ENCODE assay signal across 8 cellular contexts in genomic region chr9:101028346-101029299, GRCh38. TPM values are rescaled to one million over a fixed set of nuclear protein-coding genes. Genes with fewer than 3 reads are reported as not detected.
A peak's percentile ranks its signal among the peaks of the same experiment; 100 is the strongest.
DNase-seq lines count a peak whose midpoint lies in the region; ATAC-seq and TF ChIP-seq lines count a peak whose summit lies in the region.

TSS of gene PLPPR1 (plus strand) at chr9:101028727.

- H3K27ac ChIP-seq in RWPE1: no peak within 1 kb of the TSS
- no peak within 1 kb of the TSS for H3K27ac ChIP-seq in esophagus squamous epithelium
- H3K27ac ChIP-seq in muscle layer of colon (ENCODE audit: low read depth, low read length): no peak within 1 kb of the TSS

- peaks cover 0 to 20% (median 5%) of the 10 kb centered on the region in 3 donors for H3K4me1 ChIP-seq in esophagus squamous epithelium
- H3K4me1 ChIP-seq in muscle layer of colon (ENCODE audit: insufficient read depth, low read length): no peaks in the 10 kb centered on the region

- no peak for TF ChIP-seq POLR2A in esophagus squamous epithelium (IDR thresholded peaks at IDR 0.05)

- no peak within 1 kb of the TSS for H3K9ac ChIP-seq in muscle layer of colon (ENCODE audit: low read length)

- H3K27me3 ChIP-seq in esophagus squamous epithelium (peaks cover 4 to 65% (median 7%) of the 10 kb centered on the region in 4 donors), muscle layer of colon (ENCODE audit: control insufficient read depth in 1 of 2, insufficient read depth in 2 of 2, low read length in 2 of 2) (peaks cover 6 to 26% of the 10 kb centered on the region in 2 donors)

- TF ChIP-seq CTCF in RWPE1 (conservative IDR thresholded peaks at IDR 0.05; ENCODE audit: low read depth) (no peak; the same call in 1 of the 2 replicates), esophagus squamous epithelium (IDR thresholded peaks at IDR 0.05) (no peak)

- CTCF ChIA-PET in RWPE1 (lab: Yijun Ruan, JAX): interaction anchor here (0.6 kb wide), 1 partner anchor 426 kb away, joined by 3 read pairs; no protein-coding TSS in a partner anchor

- H3K36me3 ChIP-seq in esophagus squamous epithelium (no peaks in the 10 kb centered on the region), muscle layer of colon (ENCODE audit: insufficient read depth, low read length) (no peaks in the 10 kb centered on the region)

- peak within 1 kb of the TSS; percentile 38 to 65 (median 46) for H3K4me3 ChIP-seq in esophagus squamous epithelium
- peak within 1 kb of the TSS; percentile 0 to 23 for H3K4me3 ChIP-seq in muscle layer of colon (ENCODE audit: low read depth in 1 of 2, low read length in 2 of 2)

- in situ Hi-C loops in ACHN (cut with HindIII; ENCODE audit: low pct_ligation_motif_present, low pct_unique_long_range_greater_than_20kb, low sequenced_read_pairs): no loop called here

- WGBS in esophagus squamous epithelium, 2 donors: 2 to 6% methylated on average over 13 to 20 of the region's 89 CpGs

- H3K9me3 ChIP-seq in esophagus squamous epithelium (no peaks in the 10 kb centered on the region), muscle layer of colon (ENCODE audit: low read length) (no peaks in the 10 kb centered on the region)

- ATAC-seq in HG02938 (IDR thresholded peaks at IDR 0.05; ENCODE audit: unreplicated experiment) (no peak), HG03460 (IDR thresholded peaks at IDR 0.05; ENCODE audit: unreplicated experiment) (no peak), GM21576 (IDR thresholded peaks at IDR 0.05; ENCODE audit: unreplicated experiment) (no peak)

- peak; percentile 61 for DNase-seq in ACHN
- DNase-seq in HT1080 (ENCODE audit: low read depth): peak; percentile 18
- DNase-seq in RWPE1 (ENCODE audit: low spot score): peak; percentile 30
- no peak for DNase-seq in esophagus squamous epithelium (lab: John Stamatoyannopoulos, UW)

- POLR2A ChIA-PET in RWPE1 (lab: Yijun Ruan, JAX; ENCODE audit: low non-redundant PET): no interaction called here

- intact Hi-C loops in esophagus squamous epithelium (cut with DNase I): no loop called here

RNA-seq across cellular contexts. Expression of gene PLPPR1, which starts in this region (rescaled TPM):
- total RNA-seq in HT1080 (2014; rRNA removed; shearing (Covaris generic)): not detected in 2 replicates
- 0.17 TPM in 1 of 2 replicates, not detected in the other for polyA plus RNA-seq in HT1080 (2015; cell fraction: cytosol; rRNA removed)
- not detected in 2 replicates for polyA plus RNA-seq in HT1080 (2015; cell fraction: nucleus; rRNA removed)
- total RNA-seq in esophagus squamous epithelium: under 1 TPM in 2 of 4 donors, not detected in 2; 0.47 to 0.57 TPM

Comparison
In these comparisons a context has a peak if more than half of its experiments do, and no peak if none do; other contexts are left out.
1. Peak in DNase-seq in HT1080; RNA of the gene not detected or under 1 TPM.